1 cellular context compared by ENCODE assay signal in the genomic region with DNA sequence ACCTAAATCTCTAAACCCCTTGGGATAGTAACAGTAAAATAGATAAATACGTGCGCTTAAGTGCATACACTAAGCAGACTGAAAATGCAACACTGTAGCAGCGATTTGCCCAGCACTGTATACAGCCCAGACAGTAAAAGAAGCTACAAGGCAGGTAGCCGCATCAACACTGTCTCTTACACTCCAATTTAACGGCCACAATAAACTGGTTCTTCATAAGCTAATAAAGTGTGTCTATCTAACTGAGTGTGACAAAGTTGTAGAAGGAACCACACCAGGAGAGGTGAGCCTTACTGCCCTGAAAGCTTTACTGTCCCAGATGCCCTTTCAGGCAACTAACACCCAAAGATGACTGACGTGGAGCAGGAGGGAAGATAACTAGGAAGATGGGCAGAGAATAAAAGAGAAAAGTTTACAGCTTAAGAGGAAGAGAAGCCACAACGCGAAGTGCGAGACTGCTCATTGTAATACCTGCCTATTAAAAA.
TF ChIP-seq lines count a peak whose summit lies in the region.

No MANE protein-coding gene starts in this region.

TF ChIP-seq in IMR-90, 13 proteins besides CTCF, POLR2A, EP300 and RAD21 (continued from another document):
- TF ChIP-seq, protein P1, sequence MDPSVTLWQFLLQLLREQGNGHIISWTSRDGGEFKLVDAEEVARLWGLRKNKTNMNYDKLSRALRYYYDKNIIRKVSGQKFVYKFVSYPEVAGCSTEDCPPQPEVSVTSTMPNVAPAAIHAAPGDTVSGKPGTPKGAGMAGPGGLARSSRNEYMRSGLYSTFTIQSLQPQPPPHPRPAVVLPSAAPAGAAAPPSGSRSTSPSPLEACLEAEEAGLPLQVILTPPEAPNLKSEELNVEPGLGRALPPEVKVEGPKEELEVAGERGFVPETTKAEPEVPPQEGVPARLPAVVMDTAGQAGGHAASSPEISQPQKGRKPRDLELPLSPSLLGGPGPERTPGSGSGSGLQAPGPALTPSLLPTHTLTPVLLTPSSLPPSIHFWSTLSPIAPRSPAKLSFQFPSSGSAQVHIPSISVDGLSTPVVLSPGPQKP (IDR thresholded peaks at IDR 0.05; ENCODE audit: borderline replicate concordance, low read depth, low read length), result no peak
- TF ChIP-seq SMC3 (IDR thresholded peaks at IDR 0.05; ENCODE audit: low read depth, low read length) (no peak), RFX5 (IDR thresholded peaks at IDR 0.05; ENCODE audit: low read depth, low read length) (no peak), RCOR1 (IDR thresholded peaks at IDR 0.05; ENCODE audit: insufficient replicate concordance, low read length) (no peak), FOS (IDR thresholded peaks at IDR 0.05; ENCODE audit: low read depth, low read length) (no peak), NFE2L2 (IDR thresholded peaks at IDR 0.05; ENCODE audit: low read depth, low read length) (no peak), MXI1 (IDR thresholded peaks at IDR 0.05; ENCODE audit: borderline replicate concordance, low read depth, low read length) (no peak), USF2 (IDR thresholded peaks at IDR 0.05; ENCODE audit: low read depth, low read length) (no peak), MAFK (IDR thresholded peaks at IDR 0.05; ENCODE audit: low read depth, low read length) (no peak), MAZ (IDR thresholded peaks at IDR 0.05; ENCODE audit: borderline replicate concordance, low read depth, low read length) (no peak), CEBPB (IDR thresholded peaks at IDR 0.05; ENCODE audit: low read depth, low read length) (no peak), CHD1 (IDR thresholded peaks at IDR 0.05; ENCODE audit: low read depth, low read length) (no peak)
